In the genomic region with DNA sequence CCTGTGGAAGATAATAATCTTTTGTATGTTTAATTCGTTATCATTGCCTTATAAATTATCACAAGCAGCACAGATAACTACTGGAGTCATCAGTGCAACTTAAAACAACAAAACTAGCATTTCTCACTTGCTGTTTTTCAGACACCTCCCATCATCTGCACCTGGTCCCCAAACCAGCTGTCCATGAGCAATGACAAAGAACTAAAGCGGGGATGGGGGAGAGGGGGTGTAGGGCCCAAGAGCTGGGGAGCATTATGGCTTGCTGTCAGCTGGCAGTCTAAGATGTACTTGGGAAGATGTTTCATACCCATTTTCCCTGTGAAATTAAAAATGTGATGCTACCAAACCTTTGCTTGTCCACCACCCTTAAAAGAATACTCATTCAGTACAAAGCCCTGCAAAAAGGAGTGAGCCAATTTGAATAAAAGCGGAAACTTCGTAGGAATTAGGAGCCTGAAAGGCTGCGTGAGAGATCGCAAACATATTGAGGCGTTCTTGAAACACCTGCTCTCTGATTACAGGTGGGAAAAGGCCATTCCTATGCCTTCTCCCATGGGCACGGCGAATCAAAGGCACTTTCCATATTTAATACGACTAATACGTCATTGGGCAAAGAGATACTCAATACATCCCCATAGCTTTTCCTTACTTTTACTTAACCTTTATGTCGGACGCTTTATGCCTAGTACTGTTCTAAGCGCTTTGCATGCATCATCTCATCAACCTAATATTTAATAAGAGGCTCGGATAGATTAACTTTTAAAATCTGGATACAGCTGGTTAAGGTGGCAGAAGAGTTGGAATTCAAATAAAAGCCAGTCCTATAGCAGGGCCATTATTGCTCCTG, we compare ENCODE assay signal across 8 cellular contexts. TPM values are rescaled to one million over a fixed set of nuclear protein-coding genes. Genes with fewer than 3 reads are reported as not detected.
DNase-seq lines count a peak whose midpoint lies in the region; ATAC-seq and TF ChIP-seq lines count a peak whose summit lies in the region.

No MANE protein-coding gene starts in this region.

- CTCF ChIA-PET in GM10248 (lab: Yijun Ruan, JAX), result interaction anchor here (0.6 to 9.0 kb wide), 25 partner anchors 9 to 606 kb away, joined by 3 to 173 read pairs (median 4); partner anchors contain the start of gene KMT2E

- H3K4me1 ChIP-seq in lower lobe of right lung, result peaks cover 78% of the 10 kb centered on the region
- peaks cover 75% of the 10 kb centered on the region for H3K4me1 ChIP-seq in upper lobe of right lung

- H3K9me3 ChIP-seq in lower lobe of right lung, result no peaks in the 10 kb centered on the region
- no peaks in the 10 kb centered on the region for H3K9me3 ChIP-seq in upper lobe of right lung

- peak overlapping the region; percentile 98 for H3K27ac ChIP-seq in lower lobe of right lung
- peak overlapping the region; percentile 99 for H3K27ac ChIP-seq in upper lobe of right lung

- ATAC-seq in lower lobe of right lung (peak in 1 of 2 donors; percentile 4), upper lobe of right lung (no peak), GM19463 (IDR thresholded peaks at IDR 0.05; ENCODE audit: unreplicated experiment) (no peak)

- DNase-seq in GM10248 (ENCODE audit: extremely low spot score) (peak; percentile 29), NCI-H2029 (lab: John Stamatoyannopoulos, UW) (peak; percentile 55), astrocyte of the spinal cord (ENCODE audit: low read depth, low spot score) (no peak), lower lobe of right lung (no peak), upper lobe of right lung (no peak)
- DNase-seq in activated effector memory CD4-positive, alpha-beta T cell treated with anti-CD3 and anti-CD28 coated beads, Interleukin-2, amount 50 U/mL, for 16 hours, result no peak
- DNase-seq in stimulated activated CD8-positive, alpha-beta memory T cell treated with anti-CD3 and anti-CD28 coated beads, Interleukin-4, amount 100 ng/mL, for 48 hours, result no peak

- in situ Hi-C loops in astrocyte of the spinal cord (cut with HindIII; ENCODE audit: low sequenced_read_pairs), result no loop called here

- no peaks in the 10 kb centered on the region for H3K27me3 ChIP-seq in lower lobe of right lung (ENCODE audit: low read depth)
- H3K27me3 ChIP-seq in upper lobe of right lung, result no peaks in the 10 kb centered on the region

- intact Hi-C loops in lower lobe of right lung (cut with DNase I) (no loop called here), upper lobe of right lung (cut with DNase I) (no loop called here)

- no peak for TF ChIP-seq CTCF in GM10248 (IDR thresholded peaks at IDR 0.05; ENCODE audit: control extremely low read depth, extremely low read depth, low read depth, missing control alignments)
- TF ChIP-seq CTCF in astrocyte of the spinal cord (IDR thresholded peaks at IDR 0.05; ENCODE audit: low read depth, low read length), result no peak
- no peak for TF ChIP-seq CTCF in lower lobe of right lung (IDR thresholded peaks at IDR 0.05)
- no peak for TF ChIP-seq CTCF in upper lobe of right lung (IDR thresholded peaks at IDR 0.05)

- POLR2A ChIA-PET in GM10248 (lab: Yijun Ruan, JAX), result interaction anchor here (0.6 to 3.9 kb wide), 8 partner anchors 10 to 296 kb away, joined by 3 to 40 read pairs (median 6); no protein-coding TSS in a partner anchor

- peak overlapping the region; percentile 60 for H3K4me3 ChIP-seq in astrocyte of the spinal cord (ENCODE audit: low read depth, low read length)
- peak overlapping the region; percentile 60 for H3K4me3 ChIP-seq in lower lobe of right lung
- H3K4me3 ChIP-seq in upper lobe of right lung, result peak overlapping the region; percentile 63

- no peaks in the 10 kb centered on the region for H3K36me3 ChIP-seq in lower lobe of right lung
- H3K36me3 ChIP-seq in upper lobe of right lung, result no peaks in the 10 kb centered on the region

RNA-seq across cellular contexts. Expression of gene KMT2E, which starts 31.0 kb away (rescaled TPM):
- 88.2 TPM for total RNA-seq in lower lobe of right lung
- 97.0 TPM for total RNA-seq in upper lobe of right lung

Comparison
In these comparisons a context has a peak if more than half of its experiments do, and no peak if none do; other contexts are left out.
1. DNase-seq: peak in GM10248 (single experiment) and NCI-H2029 (single experiment); none in astrocyte of the spinal cord (single experiment), lower lobe of right lung (single experiment), upper lobe of right lung (single experiment), activated effector memory CD4-positive, alpha-beta T cell treated with anti-CD3 and anti-CD28 coated beads, Interleukin-2, amount 50 U/mL, for 16 hours (single experiment) and stimulated activated CD8-positive, alpha-beta memory T cell treated with anti-CD3 and anti-CD28 coated beads, Interleukin-4, amount 100 ng/mL, for 48 hours (single experiment).
2. Peak in every context shown above with its lines, with median percentiles within 50 percentile points of each other: H3K4me3 ChIP-seq.